ENCODE assay signal across 22 cellular contexts in the genomic region with DNA sequence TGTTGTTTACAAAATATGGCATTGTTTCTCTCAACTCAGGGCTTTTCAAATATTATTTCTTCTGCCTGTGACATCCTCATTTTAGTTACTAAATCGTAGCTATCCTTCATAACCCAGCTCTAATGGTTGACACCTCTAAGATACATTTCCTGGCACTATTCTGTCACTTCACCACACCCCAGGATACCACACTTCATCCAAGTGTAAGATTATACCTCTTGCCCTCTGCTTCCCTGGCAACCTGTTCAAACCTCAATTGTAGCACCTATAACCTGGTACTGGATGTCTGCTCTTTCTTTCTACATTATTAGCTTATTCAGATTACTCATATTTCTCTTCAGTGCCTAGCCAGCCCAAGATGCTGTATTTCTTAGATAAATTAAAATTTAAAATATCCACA.
"Had no signal": no experiment of that assay in that cellular context is flagged by ENCODE, and none has a peak within 500 bp of the region (broad histone marks: within the 10 kb centered on the region; RNA-seq: fewer than 3 reads in every experiment).

No MANE protein-coding gene starts in this region.

- H3K4me3 Mint-ChIP-seq: T-cell had no signal

- ATAC-seq: HepG2, Panc1, PC-3, T-cell had no signal

- H3K27me3 Mint-ChIP-seq: T-cell had no signal

- DNase-seq: IMR-90, Karpas-422, KG1, MG63, NCI-H1092 treated with DMSO at 0.1 percent for 48 hours, NCI-H1436, NCI-H187, NCI-H2029, NCI-H2081 treated with DMSO at 0.1 percent for 48 hours, NCI-H2171 treated with DMSO at 0.1 percent for 48 hours, NCI-H345, NCI-H446 treated with DMSO at 0.1 percent for 48 hours, NCI-H510A treated with DMSO at 0.1 percent for 48 hours, NCI-H526, NCI-H82, PC-3, SHP77, SK-N-SH, SW 1271 had no signal
